ENCODE assay signal across 1 cellular context in the genomic region with DNA sequence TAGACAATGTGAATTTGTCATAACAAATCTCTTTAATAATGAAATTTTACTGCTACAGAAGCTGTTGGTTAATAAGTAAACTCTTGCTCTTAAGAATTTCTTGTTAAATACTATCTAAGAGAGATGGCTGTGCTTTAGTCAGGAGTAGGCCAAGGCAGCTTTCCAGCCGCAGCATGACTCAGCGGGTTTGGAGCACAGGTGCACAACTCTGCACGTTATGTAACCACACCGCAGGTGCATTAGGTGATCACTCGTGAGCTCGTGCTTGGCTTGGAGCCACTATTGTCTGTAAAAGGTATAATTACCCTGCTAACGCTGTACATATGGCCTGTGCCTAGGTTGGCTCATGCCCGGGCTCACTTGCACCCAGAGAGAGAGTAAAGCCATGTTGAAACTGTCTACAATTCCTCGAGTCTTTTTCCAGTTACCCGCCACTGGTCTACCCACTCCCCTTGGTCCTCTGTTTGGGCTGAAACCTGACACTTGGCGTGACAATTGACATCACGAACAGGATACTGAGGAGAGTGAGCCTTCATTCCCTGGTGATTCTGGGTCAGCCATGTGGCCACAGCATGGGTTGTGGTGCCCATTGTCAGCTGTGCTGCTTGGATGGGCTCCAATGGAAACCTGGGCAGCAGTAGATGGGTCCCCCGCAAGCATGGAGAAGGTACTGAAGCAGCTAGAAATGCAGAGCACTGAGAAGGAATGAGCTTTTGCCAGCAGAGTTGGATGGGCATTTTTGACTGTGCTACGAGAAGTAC.
TF ChIP-seq lines count a peak whose summit lies in the region.

No MANE protein-coding gene starts in this region.

TF ChIP-seq in SK-N-SH, 30 proteins besides CTCF, POLR2A, EP300 and RAD21:
- TF ChIP-seq FOSL2 (IDR thresholded peaks at IDR 0.05; ENCODE audit: borderline replicate concordance, low read depth), result no peak
- no peak for TF ChIP-seq EZH2phosphoT487 (IDR thresholded peaks at IDR 0.05; ENCODE audit: borderline replicate concordance, low read depth)
- TF ChIP-seq NFIC (IDR thresholded peaks at IDR 0.05; ENCODE audit: borderline replicate concordance), result no peak
- TF ChIP-seq ELF1 (IDR thresholded peaks at IDR 0.05), result no peak
- no peak for TF ChIP-seq FOXJ3 (CRISPR knock-in tag; IDR thresholded peaks at IDR 0.05)
- TF ChIP-seq FOXM1 (IDR thresholded peaks at IDR 0.05; ENCODE audit: low read depth), result no peak
- no peak for TF ChIP-seq SMC3 (IDR thresholded peaks at IDR 0.05; ENCODE audit: low read depth, low read length)
- no peak for TF ChIP-seq POLR2AphosphoS5 (IDR thresholded peaks at IDR 0.05; ENCODE audit: low read depth, low read length)
- TF ChIP-seq TAF1 (IDR thresholded peaks at IDR 0.05; ENCODE audit: borderline replicate concordance, low read depth, low read length), result no peak
- no peak for TF ChIP-seq RFX5 (IDR thresholded peaks at IDR 0.05; ENCODE audit: low read length)
- TF ChIP-seq, protein P1, sequence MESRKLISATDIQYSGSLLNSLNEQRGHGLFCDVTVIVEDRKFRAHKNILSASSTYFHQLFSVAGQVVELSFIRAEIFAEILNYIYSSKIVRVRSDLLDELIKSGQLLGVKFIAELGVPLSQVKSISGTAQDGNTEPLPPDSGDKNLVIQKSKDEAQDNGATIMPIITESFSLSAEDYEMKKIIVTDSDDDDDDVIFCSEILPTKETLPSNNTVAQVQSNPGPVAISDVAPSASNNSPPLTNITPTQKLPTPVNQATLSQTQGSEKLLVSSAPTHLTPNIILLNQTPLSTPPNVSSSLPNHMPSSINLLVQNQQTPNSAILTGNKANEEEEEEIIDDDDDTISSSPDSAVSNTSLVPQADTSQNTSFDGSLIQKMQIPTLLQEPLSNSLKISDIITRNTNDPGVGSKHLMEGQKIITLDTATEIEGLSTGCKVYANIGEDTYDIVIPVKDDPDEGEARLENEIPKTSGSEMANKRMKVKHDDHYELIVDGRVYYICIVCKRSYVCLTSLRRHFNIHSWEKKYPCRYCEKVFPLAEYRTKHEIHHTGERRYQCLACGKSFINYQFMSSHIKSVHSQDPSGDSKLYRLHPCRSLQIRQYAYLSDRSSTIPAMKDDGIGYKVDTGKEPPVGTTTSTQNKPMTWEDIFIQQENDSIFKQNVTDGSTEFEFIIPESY (IDR thresholded peaks at IDR 0.05; ENCODE audit: borderline replicate concordance, low read depth), result no peak
- no peak for TF ChIP-seq RCOR1 (IDR thresholded peaks at IDR 0.05; ENCODE audit: low read length)
- TF ChIP-seq, protein P2, sequence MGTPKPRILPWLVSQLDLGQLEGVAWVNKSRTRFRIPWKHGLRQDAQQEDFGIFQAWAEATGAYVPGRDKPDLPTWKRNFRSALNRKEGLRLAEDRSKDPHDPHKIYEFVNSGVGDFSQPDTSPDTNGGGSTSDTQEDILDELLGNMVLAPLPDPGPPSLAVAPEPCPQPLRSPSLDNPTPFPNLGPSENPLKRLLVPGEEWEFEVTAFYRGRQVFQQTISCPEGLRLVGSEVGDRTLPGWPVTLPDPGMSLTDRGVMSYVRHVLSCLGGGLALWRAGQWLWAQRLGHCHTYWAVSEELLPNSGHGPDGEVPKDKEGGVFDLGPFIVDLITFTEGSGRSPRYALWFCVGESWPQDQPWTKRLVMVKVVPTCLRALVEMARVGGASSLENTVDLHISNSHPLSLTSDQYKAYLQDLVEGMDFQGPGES (IDR thresholded peaks at IDR 0.05; ENCODE audit: low read depth, low read length), result no peak
- TF ChIP-seq, protein P3, sequence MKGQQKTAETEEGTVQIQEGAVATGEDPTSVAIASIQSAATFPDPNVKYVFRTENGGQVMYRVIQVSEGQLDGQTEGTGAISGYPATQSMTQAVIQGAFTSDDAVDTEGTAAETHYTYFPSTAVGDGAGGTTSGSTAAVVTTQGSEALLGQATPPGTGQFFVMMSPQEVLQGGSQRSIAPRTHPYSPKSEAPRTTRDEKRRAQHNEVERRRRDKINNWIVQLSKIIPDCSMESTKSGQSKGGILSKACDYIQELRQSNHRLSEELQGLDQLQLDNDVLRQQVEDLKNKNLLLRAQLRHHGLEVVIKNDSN (IDR thresholded peaks at IDR 0.05; ENCODE audit: borderline replicate concordance, low read depth), result no peak
